ENCODE assay signal across 8 cellular contexts in the genomic region with DNA sequence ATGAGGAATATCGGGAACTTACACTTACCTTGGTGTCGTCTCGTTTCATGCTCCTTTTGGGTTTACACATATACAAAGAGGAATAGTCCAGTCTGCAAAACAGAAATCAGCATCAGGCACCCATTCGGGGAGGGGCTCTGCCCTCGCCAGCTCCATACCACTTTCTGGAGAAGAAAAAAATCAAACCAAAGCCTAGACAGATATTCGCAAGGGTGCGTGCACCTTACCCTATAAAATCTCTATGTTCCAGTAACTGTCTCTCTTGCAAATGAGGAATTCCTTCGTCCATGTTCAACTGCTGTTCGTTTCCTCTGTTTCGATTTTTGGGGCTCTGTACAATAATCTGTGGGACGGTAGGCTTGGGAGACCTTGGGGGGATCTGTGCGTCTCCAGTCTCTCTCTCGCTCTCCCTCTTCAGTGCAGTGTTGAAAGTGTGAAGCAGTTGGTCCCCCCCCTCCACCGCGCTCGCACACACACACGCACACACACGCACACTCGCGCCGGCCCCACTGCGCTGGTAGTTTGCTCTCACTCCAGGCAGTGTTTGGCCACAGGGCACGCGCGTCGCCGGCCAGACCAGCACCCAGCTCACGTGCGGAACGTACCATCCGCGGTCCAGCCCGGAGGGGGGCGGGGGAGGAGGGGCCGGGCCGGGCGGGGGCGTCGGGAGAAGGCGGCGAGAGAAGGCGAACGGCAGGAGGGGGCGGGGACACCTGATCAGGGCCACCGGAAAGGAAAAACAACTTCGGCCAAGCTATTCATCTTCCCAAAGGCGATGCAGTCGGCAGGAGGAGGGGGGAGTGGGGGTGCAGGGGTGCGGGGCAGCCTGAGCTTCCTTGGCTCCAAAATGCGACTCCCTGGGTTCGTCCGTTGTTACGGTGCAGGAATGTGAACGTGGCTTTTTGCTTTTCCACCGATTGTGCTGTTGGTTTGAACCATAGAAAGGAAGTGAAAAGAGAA. TPM values are rescaled to one million over a fixed set of nuclear protein-coding genes. Genes with fewer than 3 reads are reported as not detected.
DNase-seq lines count a peak whose midpoint lies in the region; ATAC-seq and TF ChIP-seq lines count a peak whose summit lies in the region.

A gene (minus strand): TSS at position 547 of the 960 bp plus-strand sequence. CDS start 258 bp downstream, at position 289.

- peak within 1 kb of the TSS; percentile 71 to 77 for H3K9ac ChIP-seq in duodenal mucosa (ENCODE audit: low read depth in 1 of 2, low read length in 2 of 2)
- H3K9ac ChIP-seq in liver (ENCODE audit: low read depth in 1 of 2, low read length in 2 of 2), result peak within 1 kb of the TSS in 1 of 2 donors; percentile 11

- peak within 1 kb of the TSS; percentile 87 to 93 for H3K4me3 Mint-ChIP-seq in stimulated activated naive CD8-positive, alpha-beta T cell treated with anti-CD3 and anti-CD28 coated beads, Interleukin-15, amount 100 ng/mL, for 72 hours

- in situ Hi-C loops in SK-MEL-5 (cut with HindIII; ENCODE audit: low pct_unique_long_range_greater_than_20kb, low sequenced_read_pairs), result no loop called here

- H3K36me3 ChIP-seq in duodenal mucosa (ENCODE audit: control insufficient read depth in 1 of 2, insufficient read depth in 2 of 2, low read length in 2 of 2) (no peaks in the 10 kb centered on the region), liver (ENCODE audit: control insufficient read depth in 4 of 4, insufficient read depth in 3 of 4, low read depth in 1 of 4, low read length in 3 of 4) (no peaks in the 10 kb centered on the region)

- peak within 1 kb of the TSS in 1 of 2 donors; percentile 72 for H3K27ac Mint-ChIP-seq in stimulated activated naive CD8-positive, alpha-beta T cell treated with anti-CD3 and anti-CD28 coated beads, Interleukin-15, amount 100 ng/mL, for 72 hours

- peaks cover 39% of the 10 kb centered on the region for H3K4me1 Mint-ChIP-seq in stimulated activated naive CD8-positive, alpha-beta T cell treated with anti-CD3 and anti-CD28 coated beads, Interleukin-15, amount 100 ng/mL, for 72 hours

- H3K9me3 ChIP-seq in duodenal mucosa (ENCODE audit: control insufficient read depth in 1 of 2, low read length in 2 of 2), result no peaks in the 10 kb centered on the region
- H3K9me3 ChIP-seq in liver (ENCODE audit: control insufficient read depth in 4 of 4, low read length in 3 of 4), result no peaks in the 10 kb centered on the region

- no peak for TF ChIP-seq CTCF in liver (IDR thresholded peaks at IDR 0.05; ENCODE audit: low read depth, low read length, missing input control)

- H3K4me3 ChIP-seq in duodenal mucosa (ENCODE audit: low read depth in 1 of 2, low read length in 2 of 2) (peak within 1 kb of the TSS; percentile 81), liver (ENCODE audit: low read depth in 1 of 3, low read length in 3 of 3) (peak within 1 kb of the TSS; percentile 5 to 78 (median 54))

- peak; percentile 24 for ATAC-seq in GM19324 (IDR thresholded peaks at IDR 0.05; ENCODE audit: low FRiP score, unreplicated experiment)
- no peak for ATAC-seq in stimulated activated naive CD8-positive, alpha-beta T cell treated with anti-CD3 and anti-CD28 coated beads, Interleukin-15, amount 100 ng/mL, for 72 hours
- ATAC-seq in GM21723 (IDR thresholded peaks at IDR 0.05; ENCODE audit: unreplicated experiment), result no peak

- DNase-seq in Ammon's horn (ENCODE audit: low spot score) (peak; percentile 96), SK-MEL-5 (ENCODE audit: low read depth, low spot score) (peak; percentile 67), NCI-H345 treated with DMSO at 0.1 percent for 48 hours (lab: John Stamatoyannopoulos, UW; ENCODE audit: unreplicated experiment) (no peak)
- DNase-seq in stimulated activated naive CD8-positive, alpha-beta T cell treated with anti-CD3 and anti-CD28 coated beads, Interleukin-15, amount 100 ng/mL, for 72 hours, result no peak

- H3K27me3 Mint-ChIP-seq in stimulated activated naive CD8-positive, alpha-beta T cell treated with anti-CD3 and anti-CD28 coated beads, Interleukin-15, amount 100 ng/mL, for 72 hours, result peaks cover 99% of the 10 kb centered on the region

- H3K27me3 ChIP-seq in duodenal mucosa (ENCODE audit: control insufficient read depth in 1 of 2, insufficient read depth in 2 of 2, low read length in 2 of 2) (peaks cover 8 to 37% of the 10 kb centered on the region in 2 donors), liver (ENCODE audit: control insufficient read depth in 4 of 4, insufficient read depth in 4 of 4, low read length in 3 of 4) (peaks cover 3 to 32% (median 10%) of the 10 kb centered on the region in 4 donors)

- 3% methylated on average over 55 of the region's 55 CpGs for WGBS in liver

- no peaks in the 10 kb centered on the region for H3K9me3 Mint-ChIP-seq in stimulated activated naive CD8-positive, alpha-beta T cell treated with anti-CD3 and anti-CD28 coated beads, Interleukin-15, amount 100 ng/mL, for 72 hours

- TF ChIP-seq RAD21 in liver (IDR thresholded peaks at IDR 0.05), result no peak

- H3K4me1 ChIP-seq in duodenal mucosa (ENCODE audit: control insufficient read depth in 1 of 2, insufficient read depth in 2 of 2, low read length in 2 of 2) (peaks cover 17 to 31% of the 10 kb centered on the region in 2 donors), liver (ENCODE audit: control insufficient read depth in 4 of 4, insufficient read depth in 4 of 4, low read length in 3 of 4) (peaks cover 20 to 45% (median 31%) of the 10 kb centered on the region in 4 donors)

- H3K27ac ChIP-seq in duodenal mucosa (ENCODE audit: low read depth, low read length) (peak within 1 kb of the TSS; percentile 70), liver (ENCODE audit: low read depth in 1 of 2, low read length in 2 of 2) (peak within 1 kb of the TSS; percentile 1 to 68)

TF ChIP-seq in liver, 16 proteins besides CTCF, POLR2A, EP300 and RAD21:
- TF ChIP-seq HNF4G (IDR thresholded peaks at IDR 0.05) (no peak), YY1 (IDR thresholded peaks at IDR 0.05) (no peak), RXRA (IDR thresholded peaks at IDR 0.05) (no peak)

RNA-seq across cellular contexts. Expression of the gene that starts here (rescaled TPM):
- 9.5 and 17.7 TPM in 2 replicates for total RNA-seq in SK-MEL-5 (2014; rRNA removed; shearing (Covaris generic))
- polyA plus RNA-seq in SK-MEL-5 (2015; cell fraction: cytosol; rRNA removed), result 10.5 and 12.2 TPM in 2 replicates
- 34.1 and 56.0 TPM in 2 replicates for polyA plus RNA-seq in SK-MEL-5 (2015; cell fraction: nucleus; rRNA removed)
- under 1 TPM in 1 of 2 donors, not detected in 1; 0.17 TPM for total RNA-seq in liver
- polyA plus RNA-seq in liver, result under 1 TPM; 0.23 to 0.29 TPM

Comparison
In these comparisons a context has a peak if more than half of its experiments do, and no peak if none do; other contexts are left out.
1. DNase-seq: peak in Ammon's horn (single experiment) and SK-MEL-5 (single experiment); none in stimulated activated naive CD8-positive, alpha-beta T cell treated with anti-CD3 and anti-CD28 coated beads, Interleukin-15, amount 100 ng/mL, for 72 hours (0 of 2) and NCI-H345 treated with DMSO at 0.1 percent for 48 hours (single experiment).